26 cellular contexts compared by ENCODE assay signal in the genomic region with DNA sequence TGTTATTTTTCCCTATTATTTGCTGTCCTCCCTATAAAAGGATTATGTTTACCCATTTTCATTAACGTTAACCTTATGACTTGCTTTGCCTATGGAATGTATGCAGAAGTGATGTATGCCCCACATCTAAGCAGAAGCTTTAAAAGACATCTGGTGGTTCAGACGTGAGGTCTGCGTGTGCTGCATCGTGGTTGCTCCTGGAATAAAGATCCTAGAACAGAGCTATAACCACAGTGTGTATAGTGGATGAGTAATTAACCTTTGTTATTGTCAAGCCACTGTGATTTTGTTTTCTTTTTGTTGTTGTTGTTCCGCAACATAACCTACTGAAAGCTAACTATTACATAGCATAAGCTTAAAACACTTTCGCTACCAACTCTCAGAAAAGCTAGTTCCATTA.
"Had no signal": no experiment of that assay in that cellular context is flagged by ENCODE, and none has a peak within 500 bp of the region (broad histone marks: within the 10 kb centered on the region; RNA-seq: fewer than 3 reads in every experiment).

No MANE protein-coding gene starts in this region.

- ATAC-seq: activated CD4-positive, CD25-positive, alpha-beta regulatory T cell treated with anti-CD3 and anti-CD28 coated beads, Interleukin-2, amount 50 U/mL, for 24 hours; activated CD8-positive, alpha-beta T cell treated with anti-CD3 and anti-CD28 coated beads for 36 hours; activated naive CD4-positive, alpha-beta T cell treated with anti-CD3 and anti-CD28 coated beads, Interleukin-2, amount 50 U/mL, for 72 hours; activated naive CD8-positive, alpha-beta T cell treated with anti-CD3 and anti-CD28 coated beads, Interleukin-2, amount 50 U/mL, for 24 hours had no signal

- H3K36me3 ChIP-seq: brain microvascular endothelial cell, cardiac muscle cell, Peyer's patch, SJCRH30 had no signal

- DNase-seq: activated CD4-positive, alpha-beta T cell treated with anti-CD3 and anti-CD28 coated beads for 4 hours; activated CD8-positive, alpha-beta memory T cell treated with anti-CD3 and anti-CD28 coated beads, Interleukin-2, amount 50 U/mL, for 48 hours; activated CD8-positive, alpha-beta T cell treated with anti-CD3 and anti-CD28 coated beads for 36 hours; activated effector memory CD4-positive, alpha-beta T cell treated with Interleukin-2 at 50 U/mL for 16 hours; activated naive CD4-positive, alpha-beta T cell; activated naive CD8-positive, alpha-beta T cell treated with anti-CD3 and anti-CD28 coated beads, Interleukin-2, amount 50 U/mL, for 24 hours; activated T-cell treated with anti-CD3 and anti-CD28 coated beads, Interleukin-2, amount 50 U/mL, for 1 hour; amygdala; brain microvascular endothelial cell; KG1; NCI-H1092; NCI-H1417; NCI-H2029; NCI-H2107; NCI-H2171 treated with DMSO at 0.1 percent for 48 hours; NCI-H226; NCI-H774; NK-92 treated with Interleukin-12 subunit alpha and Interleukin-12 subunit beta, amount 100 ng/mL, for 24 hours; OCI-M1; Peyer's patch; Right ventricle myocardium superior; SJCRH30 had no signal

- H3K4me3 ChIP-seq: cardiac muscle cell, Peyer's patch, SJCRH30 had no signal

- H3K27ac ChIP-seq: brain microvascular endothelial cell, cardiac muscle cell, Peyer's patch, RWPE1, SJCRH30 had no signal

- H3K9me3 ChIP-seq: Peyer's patch, SJCRH30 had no signal

- H3K4me1 ChIP-seq: Peyer's patch had no signal

- H3K27me3 ChIP-seq: brain microvascular endothelial cell, cardiac muscle cell, Peyer's patch, SJCRH30 had no signal
